Comparison of ENCODE assay signal across 19 cellular contexts in genomic region chr12:68306564-68306963, GRCh38. TPM values are rescaled to one million over a fixed set of nuclear protein-coding genes. Genes with fewer than 3 reads are reported as not detected.
"Had no signal": no experiment of that assay in that cellular context is flagged by ENCODE, and none has a peak within 500 bp of the region (broad histone marks: within the 10 kb centered on the region; RNA-seq: fewer than 3 reads in every experiment).

No MANE protein-coding gene starts in this region.

- ATAC-seq: gastroesophageal sphincter, sciatic nerve had no signal

- H3K4me3 Mint-ChIP-seq: neural crest cell had no signal

- H3K9me3 Mint-ChIP-seq: neural crest cell had no signal

- H3K4me1 Mint-ChIP-seq: neural crest cell had no signal

- DNase-seq: activated CD4-positive, CD25-positive, alpha-beta regulatory T cell treated with anti-CD3 and anti-CD28 coated beads, Interleukin-2, amount 50 U/mL, for 72 hours; activated naive CD4-positive, alpha-beta T cell treated with Interleukin-2 at 50 U/mL for 16 hours; adrenal gland; effector CD8-positive, alpha-beta T cell; kidney; spleen; stimulated activated CD4-positive, alpha-beta T cell treated with anti-CD3 and anti-CD28 coated beads, Interleukin-1b, Interleukin-23, amount 100 ng/mL, for 48 hours; stimulated activated naive CD4-positive, alpha-beta T cell; substantia nigra; SW 1271; trophoblast cell had no signal

RNA-seq across cellular contexts. Expression of gene IL22, which starts 53.2 kb away (rescaled TPM):
- total RNA-seq: adrenal gland, cardiac septum, gastroesophageal sphincter, kidney, liver, mesenteric fat pad, neural crest cell, osteocyte, pulmonary artery endothelial cell, sciatic nerve, spleen had no signal
